In the genomic region with DNA sequence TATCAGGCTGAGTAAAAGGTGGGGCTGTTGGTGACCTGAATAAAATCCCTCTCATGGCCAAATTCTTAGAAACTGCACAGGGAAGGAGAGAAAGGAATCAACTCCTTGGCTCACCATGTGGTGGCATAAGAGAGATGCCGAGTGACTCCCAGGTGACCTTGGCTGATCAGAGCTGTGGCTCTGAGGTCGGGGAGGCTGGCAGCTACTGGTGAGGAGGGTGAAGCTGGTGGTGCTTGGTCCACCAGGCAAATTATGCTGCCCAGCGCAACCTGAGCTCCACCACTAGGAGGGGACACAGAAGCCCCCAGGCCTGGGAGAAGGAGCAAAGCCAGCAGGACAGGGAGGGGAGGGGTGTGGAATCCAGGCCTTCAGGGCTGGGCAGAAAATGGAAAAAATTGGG, we compare ENCODE assay signal across 9 cellular contexts.
DNase-seq lines count a peak whose midpoint lies in the region; ATAC-seq, FAIRE-seq and TF ChIP-seq lines count a peak whose summit lies in the region.
"Had no signal": no experiment of that assay in that cellular context is flagged by ENCODE, and none has a peak within 500 bp of the region (broad histone marks: within the 10 kb centered on the region; RNA-seq: fewer than 3 reads in every experiment).

No MANE protein-coding gene starts in this region.

- no peak overlapping the region for H2BK20ac ChIP-seq in H9 (ENCODE audit: low read depth, low read length, poor library complexity, severe bottlenecking)

- FAIRE-seq in keratinocyte (lab: Jason Lieb, UNC), result no peak

- H4K8ac ChIP-seq in H9 (replicated peaks; ENCODE audit: insufficient read length, low read depth, low read length), result no peak overlapping the region

- peak overlapping the region in 1 of 3 experiments; percentile 83; a peak in 1 of 7 replicates for H3K27ac Mint-ChIP-seq in H9
- no peak overlapping the region; the same call in 1 of the 2 replicates for H3K27ac Mint-ChIP-seq in WTC11
- no peak overlapping the region for H3K27ac Mint-ChIP-seq in CD8-positive, alpha-beta T cell

- H3K23me2 ChIP-seq in H9 (ENCODE audit: insufficient read length, low read depth, low read length, poor library complexity, severe bottlenecking), result no peaks in the 10 kb centered on the region

- H3K27me3 ChIP-seq in BJ (ENCODE audit: control insufficient read depth, insufficient read depth, low read length) (no peaks in the 10 kb centered on the region), H9 (ENCODE audit: insufficient read depth, low read length) (no peaks in the 10 kb centered on the region), keratinocyte (ENCODE audit: control insufficient read depth, extremely low read depth, insufficient read depth, low read length) (no peaks in the 10 kb centered on the region)
- no peaks in the 10 kb centered on the region for H3K27me3 ChIP-seq in CD8-positive, alpha-beta T cell (ENCODE audit: insufficient read depth, low read length)
- H3K27me3 ChIP-seq: dorsolateral prefrontal cortex had no signal

- H3K4me2 ChIP-seq in H9 (ENCODE audit: insufficient read depth, insufficient read length, low read length) (no peak overlapping the region), keratinocyte (ENCODE audit: control insufficient read depth, extremely low read depth, insufficient read depth, low read depth, low read length) (no peak overlapping the region)

- no peak overlapping the region for H3K4ac ChIP-seq in H9 (ENCODE audit: low read depth, low read length)

- H3K4me3 Mint-ChIP-seq in H9 (no peak overlapping the region), WTC11 (no peak overlapping the region)
- H3K4me3 Mint-ChIP-seq in CD8-positive, alpha-beta T cell, result no peak overlapping the region

- H4K91ac ChIP-seq in H9 (ENCODE audit: insufficient read length, low read depth, low read length), result no peak overlapping the region

- no peaks in the 10 kb centered on the region for H3K4me1 ChIP-seq in H9 (ENCODE audit: insufficient read depth, low read length)
- H3K4me1 ChIP-seq in keratinocyte (ENCODE audit: control insufficient read depth, extremely low read depth, insufficient read depth, low read length), result no peaks in the 10 kb centered on the region
- H3K4me1 ChIP-seq in CD8-positive, alpha-beta T cell (ENCODE audit: insufficient read depth, low read length), result no peaks in the 10 kb centered on the region

- no peak overlapping the region for H2BK12ac ChIP-seq in H9 (ENCODE audit: insufficient read length, low read depth, low read length)

- no peak overlapping the region for H3K23ac ChIP-seq in H9 (ENCODE audit: insufficient read length, low read depth, low read length)

- no CpG with 5 or more reads among the region's 3 CpGs for WGBS in H9 (ENCODE audit: extremely low coverage, insufficient read length, low lambda C conversion rate)

- H3K36me3 Mint-ChIP-seq in H9 (ENCODE audit: insufficient read depth in 1 of 3, low read depth in 3 of 3), result no peaks in the 10 kb centered on the region; a peak in 1 of 7 replicates
- H3K36me3 Mint-ChIP-seq in WTC11, result no peaks in the 10 kb centered on the region
- no peaks in the 10 kb centered on the region for H3K36me3 Mint-ChIP-seq in CD8-positive, alpha-beta T cell

- H2BK5ac ChIP-seq in H9 (ENCODE audit: insufficient read length, low read length), result no peak overlapping the region

- no peak overlapping the region for H3K18ac ChIP-seq in H9 (ENCODE audit: insufficient read length, low read depth, low read length)

- no peak overlapping the region for H2BK120ac ChIP-seq in H9 (ENCODE audit: low read depth, low read length, poor library complexity, severe bottlenecking)

- no peaks in the 10 kb centered on the region for H3K9me1 ChIP-seq in keratinocyte (ENCODE audit: control insufficient read depth, extremely low read depth, insufficient read depth, low read length)

- H3K9me3 Mint-ChIP-seq in H9 (no peaks in the 10 kb centered on the region), WTC11 (no peaks in the 10 kb centered on the region)
- no peaks in the 10 kb centered on the region for H3K9me3 Mint-ChIP-seq in CD8-positive, alpha-beta T cell

- H4K20me1 ChIP-seq in H9 (ENCODE audit: control insufficient read depth, insufficient read depth, insufficient read length) (no peaks in the 10 kb centered on the region), keratinocyte (ENCODE audit: control insufficient read depth, extremely low read depth, insufficient read depth, low read length) (no peaks in the 10 kb centered on the region)

- H3K27me3 Mint-ChIP-seq in H9 (ENCODE audit: low read depth) (peaks cover 6% of the 10 kb centered on the region; the same call in 1 of the 2 replicates), WTC11 (ENCODE audit: low read depth) (no peaks in the 10 kb centered on the region)
- no peaks in the 10 kb centered on the region for H3K27me3 Mint-ChIP-seq in CD8-positive, alpha-beta T cell (ENCODE audit: low read depth)

- POLR2A ChIA-PET in BJ (lab: Charles Lee) (no interaction called here), WTC11 (lab: Charles Lee) (no interaction called here)
- POLR2A ChIA-PET in CD8-positive, alpha-beta T cell (lab: Charles Lee), result no interaction called here

- H3K14ac ChIP-seq in H9 (ENCODE audit: insufficient read depth, low read length), result no peak overlapping the region

- no peak overlapping the region for H3T11ph ChIP-seq in H9 (ENCODE audit: low read length)

- H3K27ac ChIP-seq in H9 (ENCODE audit: insufficient read length, low read depth, low read length) (no peak overlapping the region), keratinocyte (ENCODE audit: control insufficient read depth, insufficient read depth, low read length) (no peak overlapping the region)
- no peak overlapping the region for H3K27ac ChIP-seq in CD8-positive, alpha-beta T cell (ENCODE audit: low read depth, low read length)
- H3K27ac ChIP-seq: dorsolateral prefrontal cortex had no signal

- no peaks in the 10 kb centered on the region for H3K79me1 ChIP-seq in H9 (ENCODE audit: insufficient read depth, low read depth, low read length, poor library complexity, severe bottlenecking)

- dilution Hi-C loops in keratinocyte (cut with MboI; ENCODE audit: extremely low pct_ligation_motif_present, low sequenced_read_pairs), result no loop called here

- H3K79me2 ChIP-seq in H9 (ENCODE audit: insufficient read depth, low read length), result no peaks in the 10 kb centered on the region
- no peaks in the 10 kb centered on the region for H3K79me2 ChIP-seq in keratinocyte (ENCODE audit: control insufficient read depth, insufficient read depth, low read length)

- no peak overlapping the region for H2AK5ac ChIP-seq in H9 (ENCODE audit: insufficient read length, low read length)

- no peak overlapping the region for H2AFZ ChIP-seq in H9 (ENCODE audit: low read length)
- no peak overlapping the region for H2AFZ ChIP-seq in keratinocyte (ENCODE audit: control insufficient read depth, low read length)

- H3K4me3 ChIP-seq in BJ (ENCODE audit: low read depth, low read length) (no peak overlapping the region), keratinocyte (ENCODE audit: control insufficient read depth in 2 of 3, extremely low read depth in 1 of 3, insufficient read depth in 2 of 3, low read depth in 1 of 3, low read length in 3 of 3) (no peak overlapping the region)
- no peak overlapping the region for H3K4me3 ChIP-seq in CD8-positive, alpha-beta T cell (ENCODE audit: low read depth, low read length)
- H3K4me3 ChIP-seq: dorsolateral prefrontal cortex had no signal

- ATAC-seq in WTC11 (peak; percentile 83), HG03520 (IDR thresholded peaks at IDR 0.05; ENCODE audit: unreplicated experiment) (no peak), HG03460 (IDR thresholded peaks at IDR 0.05; ENCODE audit: unreplicated experiment) (no peak)
- ATAC-seq in CD8-positive, alpha-beta T cell, result no peak

- no peak overlapping the region for H3K9ac ChIP-seq in H9 (ENCODE audit: extremely low read depth, insufficient read length, low read length)
- no peak overlapping the region for H3K9ac ChIP-seq in keratinocyte (ENCODE audit: control insufficient read depth, extremely low read depth, insufficient read depth, low read length)

- H3K9me3 ChIP-seq in H9 (ENCODE audit: control insufficient read depth, low read depth, low read length) (no peaks in the 10 kb centered on the region), keratinocyte (ENCODE audit: control insufficient read depth, low read depth, low read length) (no peaks in the 10 kb centered on the region)
- H3K9me3 ChIP-seq in CD8-positive, alpha-beta T cell (ENCODE audit: low read length), result no peaks in the 10 kb centered on the region

- TF ChIP-seq CTCF in BJ (IDR thresholded peaks at IDR 0.05; ENCODE audit: insufficient read depth, low read depth, low read length) (peak; percentile 11; the same call in 1 of the 2 replicates), H9 (conservative IDR thresholded peaks at IDR 0.05) (peak; percentile 62), WTC11 (IDR thresholded peaks at IDR 0.05) (0 out of 2 replicates have a peak, but pooled peaks have one; percentile 33), keratinocyte (optimal IDR thresholded peaks at IDR 0.05 in 1 of 3, IDR thresholded peaks at IDR 0.05 in 1 of 3, conservative IDR thresholded peaks at IDR 0.05 in 1 of 3; ENCODE audit: extremely low read depth in 1 of 3, insufficient read depth in 2 of 3, low read length in 3 of 3) (peak; percentile 29 to 51 (median 44))
- TF ChIP-seq CTCF in CD8-positive, alpha-beta T cell (IDR thresholded peaks at IDR 0.05), result no peak

- H4K5ac ChIP-seq in H9 (ENCODE audit: insufficient read length, low read depth, low read length), result no peak overlapping the region

- no peak overlapping the region for H2BK15ac ChIP-seq in H9 (ENCODE audit: low read depth, low read length)

- H3K56ac ChIP-seq in H9 (ENCODE audit: insufficient read length, low read depth, low read length), result no peak overlapping the region

- DNase-seq in BJ (ENCODE audit: low read depth) (no peak), H9 (peak; percentile 70), WTC11 (ENCODE audit: low spot score) (peak; percentile 55), keratinocyte (ENCODE audit: low read depth, low spot score) (no peak), NCI-H510A (lab: John Stamatoyannopoulos, UW) (no peak)
- DNase-seq in CD8-positive, alpha-beta T cell, result no peak
- DNase-seq: dorsolateral prefrontal cortex had no signal

- no peaks in the 10 kb centered on the region for H3K36me3 ChIP-seq in BJ (ENCODE audit: control insufficient read depth, insufficient read depth, low read length)
- H3K36me3 ChIP-seq in keratinocyte (ENCODE audit: control insufficient read depth in 2 of 2, extremely low read depth in 1 of 2, insufficient read depth in 2 of 2, low read length in 2 of 2), result no peaks in the 10 kb centered on the region
- no peaks in the 10 kb centered on the region for H3K36me3 ChIP-seq in CD8-positive, alpha-beta T cell (ENCODE audit: insufficient read depth, low read length)

- H3K4me1 Mint-ChIP-seq in H9 (peaks cover 12 to 21% of the 10 kb centered on the region in 2 experiments), WTC11 (peaks cover 17% of the 10 kb centered on the region)
- no peaks in the 10 kb centered on the region for H3K4me1 Mint-ChIP-seq in CD8-positive, alpha-beta T cell (ENCODE audit: low read depth)

- intact Hi-C loops in CD8-positive, alpha-beta T cell (cut with DNase I, micrococcal nuclease), result loop anchor here (5.0 to 10.0 kb wide), 3 partner anchors 107 to 951 kb away; partner anchors contain the start of gene IL12B (in 1 of the 2)

- CTCF ChIA-PET in BJ (lab: Yijun Ruan, JAX) (interaction anchor here (0.7 to 6.1 kb wide), 8 partner anchors 9 to 545 kb away, joined by 3 to 91 read pairs (median 6); partner anchors contain the start of gene ADRA1B), WTC11 (lab: Charles Lee) (interaction anchor here (0.6 to 4.4 kb wide), 40 partner anchors 10 to 640 kb away, joined by 3 to 70 read pairs (median 5); partner anchors contain the start of gene ADRA1B)
- CTCF ChIA-PET in CD8-positive, alpha-beta T cell (lab: Charles Lee), result interaction anchor here (0.8 to 5.7 kb wide), 3 partner anchors 13 to 546 kb away, joined by 3 to 71 read pairs (median 4); no protein-coding TSS in a partner anchor

Comparison
In these comparisons a context has a peak if more than half of its experiments do, and no peak if none do; other contexts are left out.
1. DNase-seq: peak in H9 (single experiment) and WTC11 (single experiment); none in BJ (single experiment), keratinocyte (single experiment), CD8-positive, alpha-beta T cell (0 of 7) and NCI-H510A (single experiment).